Comparison of ENCODE assay signal across 27 cellular contexts in genomic region chr5:39891376-39891775, GRCh38.
DNase-seq lines count a peak whose midpoint lies in the region; ATAC-seq lines count a peak whose summit lies in the region.
"Had no signal": no experiment of that assay in that cellular context is flagged by ENCODE, and none has a peak within 500 bp of the region (broad histone marks: within the 10 kb centered on the region; RNA-seq: fewer than 3 reads in every experiment).

No MANE protein-coding gene starts in this region.

- H3K9me2 ChIP-seq in GM23248 (ENCODE audit: insufficient read depth), result no peaks in the 10 kb centered on the region

- no peak for ATAC-seq in HG02884 (IDR thresholded peaks at IDR 0.05; ENCODE audit: unreplicated experiment)
- no peak for ATAC-seq in HG03571 (IDR thresholded peaks at IDR 0.05; ENCODE audit: unreplicated experiment)
- ATAC-seq: esophagus mucosa, left ventricle myocardium superior had no signal

- peaks cover 9% of the 10 kb centered on the region; the same call in 1 of the 2 replicates for H3F3A ChIP-seq in GM23248 (ENCODE audit: insufficient read depth)

- peak; percentile 64 for DNase-seq in GM23248
- DNase-seq in RPMI7951 (ENCODE audit: low read depth), result peak; percentile 32
- peak; percentile 83 for DNase-seq in fibroblast of gingiva (ENCODE audit: low read depth)
- DNase-seq in skeletal muscle cell (ENCODE audit: low read depth), result peak; percentile 72
- DNase-seq in inferior parietal cortex (ENCODE audit: extremely low spot score), result no peak
- DNase-seq in caudate nucleus (lab: John Stamatoyannopoulos, UW), result no peak
- DNase-seq: activated naive CD4-positive, alpha-beta T cell treated with anti-CD3 and anti-CD28 coated beads for 36 hours; activated T-cell treated with anti-CD3 and anti-CD28 coated beads, Interleukin-2, amount 50 U/mL, for 48 hours; anterior cingulate cortex; CD4-positive, CD25-positive, alpha-beta regulatory T cell; effector memory CD4-positive, alpha-beta T cell; GDM1; heart left ventricle; left ventricle myocardium superior; midbrain; NCI-H1092 treated with DMSO at 0.1 percent for 48 hours; NCI-H2029; NCI-H2227 treated with DMSO at 0.1 percent for 48 hours; NCI-H748 treated with DMSO at 0.1 percent for 48 hours; nephron progenitor cell; posterior cingulate gyrus; SHP77 treated with DMSO at 0.1 percent for 48 hours; substantia nigra had no signal

- H3K9ac ChIP-seq in GM23248, result no peak overlapping the region

- H3K27ac ChIP-seq in GM23248, result no peak overlapping the region
- H3K27ac ChIP-seq in caudate nucleus (ENCODE audit: low read depth, low read length), result no peak overlapping the region
- H3K27ac ChIP-seq: heart left ventricle had no signal

- in situ Hi-C loops in GM23248 (cut with MboI), result no loop called here

- H3K4me3 ChIP-seq in GM23248, result no peak overlapping the region
- no peak overlapping the region for H3K4me3 ChIP-seq in skeletal muscle cell (ENCODE audit: low read depth, low read length)
- H3K4me3 ChIP-seq: HAP-1, heart left ventricle had no signal

- no peaks in the 10 kb centered on the region for H3K79me2 ChIP-seq in GM23248 (ENCODE audit: insufficient read depth)

- H3K4me2 ChIP-seq in GM23248 (ENCODE audit: unreplicated experiment), result no peak overlapping the region

- peaks cover 21% of the 10 kb centered on the region for H3K4me1 ChIP-seq in GM23248 (ENCODE audit: insufficient read depth)
- H3K4me1 ChIP-seq: HAP-1, heart left ventricle had no signal

- no peak overlapping the region for H2AFZ ChIP-seq in GM23248

- H4K20me1 ChIP-seq in GM23248 (ENCODE audit: insufficient read depth), result no peaks in the 10 kb centered on the region

- no peaks in the 10 kb centered on the region for H3K27me3 ChIP-seq in GM23248 (replicated peaks; ENCODE audit: insufficient read depth)
- H3K27me3 ChIP-seq: heart left ventricle had no signal

- 2 to 8% methylated on average over 2 of the region's 2 CpGs for WGBS in GM23248 (ENCODE audit: low coverage in 1 of 2, low lambda C conversion rate in 2 of 2, missing lambda C conversion rate in 2 of 2), 2 experiments

- H3K36me3 ChIP-seq in GM23248 (ENCODE audit: low read depth), result no peaks in the 10 kb centered on the region
- H3K36me3 ChIP-seq: HAP-1, heart left ventricle had no signal

- H3K9me3 ChIP-seq in GM23248 (ENCODE audit: low read depth), result no peaks in the 10 kb centered on the region
- H3K9me3 ChIP-seq: HAP-1 had no signal

Comparison
In these comparisons a context has a peak if more than half of its experiments do, and no peak if none do; other contexts are left out.
1. DNase-seq: peak in GM23248 (single experiment), RPMI7951 (single experiment), fibroblast of gingiva (single experiment) and skeletal muscle cell (single experiment); none in inferior parietal cortex (single experiment) and caudate nucleus (0 of 61).